Comparison of ENCODE assay signal across 8 cellular contexts in the genomic region with DNA sequence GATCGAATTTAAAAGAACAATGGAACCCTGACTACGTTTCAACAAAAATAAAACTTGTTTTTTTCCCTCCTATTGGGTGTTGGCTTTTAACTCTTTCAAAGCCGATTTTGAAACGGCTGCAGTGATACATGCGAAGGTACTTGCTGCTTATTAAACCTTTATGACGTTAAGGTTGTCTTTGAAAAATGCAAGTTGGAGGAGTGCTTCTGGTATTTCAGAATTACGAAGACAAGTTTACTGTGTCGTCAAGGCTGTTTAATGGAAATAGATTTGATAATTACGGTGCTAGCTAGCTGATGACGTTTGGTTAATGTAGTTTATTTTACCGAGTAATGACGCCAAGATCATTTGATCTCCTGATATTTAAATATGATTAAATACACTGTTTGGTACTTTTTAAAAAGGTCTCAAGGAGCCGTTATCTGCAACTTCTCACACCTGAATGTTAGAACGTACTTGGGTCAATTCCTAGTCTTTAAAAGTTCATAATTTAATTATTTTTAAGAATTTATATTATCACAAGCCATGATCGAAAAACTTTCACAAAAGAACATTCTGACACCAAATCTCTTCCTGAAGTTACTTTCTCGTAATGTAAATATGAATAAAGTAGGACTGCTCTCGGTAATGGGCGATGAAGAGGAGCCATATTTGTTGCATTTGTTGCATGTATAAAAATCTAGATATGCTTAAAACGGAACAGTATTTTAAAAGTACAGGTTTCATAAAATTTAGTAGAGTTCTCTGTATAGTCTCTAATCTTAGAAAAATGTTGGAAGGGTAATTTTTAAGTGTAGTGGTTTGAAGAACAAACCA. TPM values are rescaled to one million over a fixed set of nuclear protein-coding genes. Genes with fewer than 3 reads are reported as not detected.
DNase-seq lines count a peak whose midpoint lies in the region; ATAC-seq, FAIRE-seq and TF ChIP-seq lines count a peak whose summit lies in the region.

No MANE protein-coding gene starts in this region.

- H3K4me3 ChIP-seq in Peyer's patch, result peak overlapping the region; percentile 82 to 99 (median 88)

- FAIRE-seq in colon (lab: Jason Lieb, UNC), result peak; percentile 64

- peak overlapping the region; percentile 97 for H3K4me3 Mint-ChIP-seq in activated T-cell treated with anti-CD3 and anti-CD28 coated beads, Interleukin-2, amount 50 U/mL, for 4 hours
- H3K4me3 Mint-ChIP-seq in mesothelial cell of epicardium, result peak overlapping the region; percentile 92

- H3K36me3 Mint-ChIP-seq in activated T-cell treated with anti-CD3 and anti-CD28 coated beads, Interleukin-2, amount 50 U/mL, for 4 hours (ENCODE audit: insufficient read depth), result peaks cover 30% of the 10 kb centered on the region
- peaks cover 23% of the 10 kb centered on the region for H3K36me3 Mint-ChIP-seq in mesothelial cell of epicardium

- H3K27me3 ChIP-seq in Peyer's patch, result no peaks in the 10 kb centered on the region

- TF ChIP-seq CTCF in Peyer's patch (IDR thresholded peaks at IDR 0.05) (no peak), mesothelial cell of epicardium (IDR thresholded peaks at IDR 0.05; ENCODE audit: unreplicated experiment) (no peak)

- H3K4me1 Mint-ChIP-seq in activated T-cell treated with anti-CD3 and anti-CD28 coated beads, Interleukin-2, amount 50 U/mL, for 4 hours (ENCODE audit: low read depth), result peaks cover 55% of the 10 kb centered on the region
- peaks cover 59% of the 10 kb centered on the region for H3K4me1 Mint-ChIP-seq in mesothelial cell of epicardium

- peak overlapping the region; percentile 100 for H3K27ac ChIP-seq in Peyer's patch

- ATAC-seq in activated T-cell treated with anti-CD3 and anti-CD28 coated beads, Interleukin-2, amount 50 U/mL, for 4 hours, result no peak
- ATAC-seq in HG03439 (IDR thresholded peaks at IDR 0.05; ENCODE audit: unreplicated experiment) (no peak), GM21717 (IDR thresholded peaks at IDR 0.05; ENCODE audit: unreplicated experiment) (no peak)

- POLR2A ChIA-PET in HEK293T (lab: Yijun Ruan, JAX), result interaction anchor here (0.9 to 13.5 kb wide), 12 partner anchors 11 to 80 kb away, joined by 3 to 341 read pairs (median 36); a partner anchor contains a TSS

- H3K36me3 ChIP-seq in Peyer's patch, result peaks cover 0 to 28% (median 0%) of the 10 kb centered on the region in 3 donors

- no peaks in the 10 kb centered on the region for H3K9me3 Mint-ChIP-seq in activated T-cell treated with anti-CD3 and anti-CD28 coated beads, Interleukin-2, amount 50 U/mL, for 4 hours
- H3K9me3 Mint-ChIP-seq in mesothelial cell of epicardium, result no peaks in the 10 kb centered on the region

- H3K27ac Mint-ChIP-seq in mesothelial cell of epicardium, result peak overlapping the region; percentile 94

- DNase-seq in activated T-cell treated with anti-CD3 and anti-CD28 coated beads, Interleukin-2, amount 50 U/mL, for 4 hours, result no peak
- DNase-seq in activated T-cell treated with anti-CD3 and anti-CD28 coated beads for 4 hours, result no peak
- DNase-seq in Peyer's patch, result no peak
- no peak for DNase-seq in mesothelial cell of epicardium (ENCODE audit: low spot score in 2 of 2, unreplicated experiment in 2 of 2)
- DNase-seq in HEK293T (ENCODE audit: extremely low spot score), result no peak

- CTCF ChIA-PET in HEK293T (lab: Yijun Ruan, JAX), result interaction anchor here (1.7 to 2.7 kb wide), 2 partner anchors 16 to 86 kb away, joined by 4 to 12 read pairs; a partner anchor contains a TSS

- no peaks in the 10 kb centered on the region for H3K27me3 Mint-ChIP-seq in activated T-cell treated with anti-CD3 and anti-CD28 coated beads, Interleukin-2, amount 50 U/mL, for 4 hours (ENCODE audit: low read depth)
- no peaks in the 10 kb centered on the region for H3K27me3 Mint-ChIP-seq in mesothelial cell of epicardium (ENCODE audit: low read depth)

- peaks cover 0 to 33% (median 8%) of the 10 kb centered on the region in 4 donors for H3K4me1 ChIP-seq in Peyer's patch

- no peaks in the 10 kb centered on the region for H3K9me3 ChIP-seq in Peyer's patch

- no peak for TF ChIP-seq POLR2A in Peyer's patch (IDR thresholded peaks at IDR 0.05)

TF ChIP-seq in HEK293T, 16 proteins besides CTCF, POLR2A, EP300 and RAD21:
- TF ChIP-seq ARNT (IDR thresholded peaks at IDR 0.05) (no peak), TARDBP (IDR thresholded peaks at IDR 0.05) (no peak)
- TF ChIP-seq, protein P1, sequence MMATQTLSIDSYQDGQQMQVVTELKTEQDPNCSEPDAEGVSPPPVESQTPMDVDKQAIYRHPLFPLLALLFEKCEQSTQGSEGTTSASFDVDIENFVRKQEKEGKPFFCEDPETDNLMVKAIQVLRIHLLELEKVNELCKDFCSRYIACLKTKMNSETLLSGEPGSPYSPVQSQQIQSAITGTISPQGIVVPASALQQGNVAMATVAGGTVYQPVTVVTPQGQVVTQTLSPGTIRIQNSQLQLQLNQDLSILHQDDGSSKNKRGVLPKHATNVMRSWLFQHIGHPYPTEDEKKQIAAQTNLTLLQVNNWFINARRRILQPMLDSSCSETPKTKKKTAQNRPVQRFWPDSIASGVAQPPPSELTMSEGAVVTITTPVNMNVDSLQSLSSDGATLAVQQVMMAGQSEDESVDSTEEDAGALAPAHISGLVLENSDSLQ (IDR thresholded peaks at IDR 0.05), result no peak
TF ChIP-seq in HEK293T: peak in this region for 0.

RNA-seq across cellular contexts. Expression of a gene that starts 16.3 kb away (rescaled TPM):
- total RNA-seq in activated T-cell treated with anti-CD3 and anti-CD28 coated beads, Interleukin-2, amount 50 U/mL, for 4 hours, result 10 to 100 TPM; 58.0 to 67.7 (median 59.7) TPM
- 100 to 1,000 TPM; 109 to 370 (median 161) TPM for total RNA-seq in Peyer's patch
- total RNA-seq in mesothelial cell of epicardium, result 178 to 183 TPM (median 180 TPM) in 3 replicates
